13 cellular contexts compared by ENCODE assay signal in genomic region chr3:124826703-124827102, GRCh38.
DNase-seq lines count a peak whose midpoint lies in the region; ATAC-seq, FAIRE-seq and TF ChIP-seq lines count a peak whose summit lies in the region.
"Had no signal": no experiment of that assay in that cellular context is flagged by ENCODE, and none has a peak within 500 bp of the region (broad histone marks: within the 10 kb centered on the region; RNA-seq: fewer than 3 reads in every experiment).

No MANE protein-coding gene starts in this region.

- DNase-seq in NCI-H2196 (lab: John Stamatoyannopoulos, UW; ENCODE audit: unreplicated experiment) = peak; percentile 15
- DNase-seq in NCI-H2196 treated with DMSO at 0.1 percent for 48 hours (lab: John Stamatoyannopoulos, UW; ENCODE audit: unreplicated experiment) = no peak
- peak; percentile 88 for DNase-seq in bronchial epithelial cell (ENCODE audit: low read depth)
- DNase-seq in kidney tubule cell (ENCODE audit: low spot score) = peak; percentile 56
- DNase-seq in vagina (ENCODE audit: extremely low spot score in 2 of 2) = no peak
- no peak for DNase-seq in activated T-cell treated with anti-CD3 and anti-CD28 coated beads, Interleukin-2, amount 50 U/mL, for 1 hour
- no peak for DNase-seq in HuH-7.5 (ENCODE audit: low spot score)
- DNase-seq: activated CD4-positive, alpha-beta memory T cell treated with anti-CD3 and anti-CD28 coated beads, Interleukin-2, amount 10 ng/mL, durations not matched to agents 7 days and 5 days; colonic mucosa; KBM-7 had no signal

- no peak for TF ChIP-seq POLR2A in vagina (IDR thresholded peaks at IDR 0.05)

- FAIRE-seq in bronchial epithelial cell (lab: Jason Lieb, UNC) = no peak
- FAIRE-seq: RCC 7860 had no signal

- peaks cover 47% of the 10 kb centered on the region for H3K4me1 ChIP-seq in vagina
- H3K4me1 ChIP-seq: colonic mucosa had no signal

- H3K27me3 ChIP-seq in bronchial epithelial cell (ENCODE audit: control insufficient read depth, insufficient read depth, low read length) = no peaks in the 10 kb centered on the region
- no peaks in the 10 kb centered on the region for H3K27me3 ChIP-seq in vagina
- H3K27me3 ChIP-seq: colonic mucosa had no signal

- intact Hi-C loops in vagina (cut with DNase I) = no loop called here

- H3K36me3 ChIP-seq in bronchial epithelial cell (ENCODE audit: control insufficient read depth, insufficient read depth, low read length) = no peaks in the 10 kb centered on the region
- H3K36me3 ChIP-seq in vagina = no peaks in the 10 kb centered on the region
- H3K36me3 ChIP-seq: colonic mucosa had no signal

- no peaks in the 10 kb centered on the region for H3K9me3 ChIP-seq in vagina
- H3K9me3 ChIP-seq: colonic mucosa had no signal

- no peak for ATAC-seq in HG03439 (IDR thresholded peaks at IDR 0.05; ENCODE audit: unreplicated experiment)

- TF ChIP-seq CTCF in bronchial epithelial cell (IDR thresholded peaks at IDR 0.05; ENCODE audit: insufficient read depth, low read length, severe bottlenecking) (no peak), vagina (IDR thresholded peaks at IDR 0.05) (no peak)

- peak overlapping the region; percentile 55 for H3K27ac ChIP-seq in vagina
- H3K27ac ChIP-seq: colonic mucosa had no signal

- no peak overlapping the region for H3K4me3 ChIP-seq in bronchial epithelial cell (ENCODE audit: low read depth, low read length)
- H3K4me3 ChIP-seq in vagina = no peak overlapping the region
- H3K4me3 ChIP-seq: colonic mucosa, lung had no signal

Comparison
In these comparisons a context has a peak if more than half of its experiments do, and no peak if none do; other contexts are left out.
1. DNase-seq: peak in NCI-H2196 (single experiment), bronchial epithelial cell (single experiment) and kidney tubule cell (single experiment); none in NCI-H2196 treated with DMSO at 0.1 percent for 48 hours (single experiment), vagina (0 of 2), activated T-cell treated with anti-CD3 and anti-CD28 coated beads, Interleukin-2, amount 50 U/mL, for 1 hour (single experiment) and HuH-7.5 (single experiment).